ENCODE assay signal across 9 cellular contexts in genomic region chr2:118309201-118310015, GRCh38.
DNase-seq lines count a peak whose midpoint lies in the region; ATAC-seq, FAIRE-seq and TF ChIP-seq lines count a peak whose summit lies in the region.
"Had no signal": no experiment of that assay in that cellular context is flagged by ENCODE, and none has a peak within 500 bp of the region (broad histone marks: within the 10 kb centered on the region; RNA-seq: fewer than 3 reads in every experiment).

No MANE protein-coding gene starts in this region.

- peak overlapping the region; percentile 66 for H3K4me3 ChIP-seq in CD8-positive, alpha-beta T cell (ENCODE audit: low read depth, low read length)
- peak overlapping the region; percentile 50; the same call in 1 of the 2 replicates for H3K4me3 ChIP-seq in PC-9
- peak overlapping the region; percentile 62 for H3K4me3 ChIP-seq in epithelial cell of proximal tubule (ENCODE audit: low read depth, low read length)
- H3K4me3 ChIP-seq in pancreas, result peak overlapping the region; percentile 36 to 52 (median 42)

- H3K9me3 ChIP-seq in CD8-positive, alpha-beta T cell (ENCODE audit: low read length), result no peaks in the 10 kb centered on the region
- H3K9me3 ChIP-seq in PC-9 (ENCODE audit: insufficient read depth, low read depth) (no peaks in the 10 kb centered on the region), pancreas (no peaks in the 10 kb centered on the region)

- peaks cover 8% of the 10 kb centered on the region for H3K4me1 ChIP-seq in CD8-positive, alpha-beta T cell (ENCODE audit: insufficient read depth, low read length)
- no peaks in the 10 kb centered on the region for H3K4me1 ChIP-seq in PC-9 (replicated peaks; ENCODE audit: insufficient read depth)
- H3K4me1 ChIP-seq in pancreas, result no peaks in the 10 kb centered on the region

- no peak for ATAC-seq in CD8-positive, alpha-beta T cell
- ATAC-seq in pancreas, result peak in 2 of 4 donors; percentile 24 to 25
- ATAC-seq in HG03039 (IDR thresholded peaks at IDR 0.05; ENCODE audit: unreplicated experiment), result no peak
- no peak for ATAC-seq in GM19455 (IDR thresholded peaks at IDR 0.05; ENCODE audit: unreplicated experiment)

- peak overlapping the region; percentile 88 for H3K4me3 Mint-ChIP-seq in CD8-positive, alpha-beta T cell

- WGBS in pancreas, 2 donors, result 63 to 64% methylated on average over 23 of the region's 23 CpGs

- H3K36me3 ChIP-seq in CD8-positive, alpha-beta T cell (ENCODE audit: insufficient read depth, low read length), result no peaks in the 10 kb centered on the region
- H3K36me3 ChIP-seq in PC-9 (ENCODE audit: low read depth) (no peaks in the 10 kb centered on the region), pancreas (no peaks in the 10 kb centered on the region)

- no peaks in the 10 kb centered on the region for H4K20me1 ChIP-seq in PC-9 (ENCODE audit: insufficient read depth)

- H3K4me2 ChIP-seq in PC-9, result peak overlapping the region; percentile 45

- peaks cover 2% of the 10 kb centered on the region for H3K36me3 Mint-ChIP-seq in CD8-positive, alpha-beta T cell

- no peak for DNase-seq in CD8-positive, alpha-beta T cell
- DNase-seq in PC-9, result no peak
- no peak for DNase-seq in epithelial cell of proximal tubule (ENCODE audit: low read depth)
- DNase-seq in pancreas, result no peak
- no peak for DNase-seq in NCI-H69 (lab: John Stamatoyannopoulos, UW)
- no peak for DNase-seq in NOMO-1 treated with dmso at 0.1 percent for 144 hours (lab: John Stamatoyannopoulos, UW; ENCODE audit: unreplicated experiment)
- DNase-seq: MV-4-11 had no signal

- peak overlapping the region; percentile 75 for H2AFZ ChIP-seq in PC-9

- H3K27ac Mint-ChIP-seq in CD8-positive, alpha-beta T cell, result peak overlapping the region; percentile 97

- intact Hi-C loops in CD8-positive, alpha-beta T cell (cut with DNase I, micrococcal nuclease), result loop anchor here (1.0 to 10.0 kb wide), 8 partner anchors 87 to 1373 kb away; partner anchors contain the start of genes C2orf76 (in 1 of the 2), CCDC93 (in 1 of the 2) and DBI (in 1 of the 2)
- intact Hi-C loops in PC-9 (cut with micrococcal nuclease; ENCODE audit: unreplicated experiment), result no loop called here
- intact Hi-C loops in pancreas (cut with DNase I), result no loop called here

- H3K9me3 Mint-ChIP-seq in CD8-positive, alpha-beta T cell, result no peaks in the 10 kb centered on the region

- CTCF ChIA-PET in CD8-positive, alpha-beta T cell (lab: Charles Lee), result no interaction called here
- CTCF ChIA-PET in PC-9 (lab: Charles Lee), result no interaction called here

- FAIRE-seq in pancreas (lab: Jason Lieb, UNC), result no peak

- H3K9me2 ChIP-seq in PC-9 (ENCODE audit: insufficient read depth), result no peaks in the 10 kb centered on the region

- H3K27ac ChIP-seq in CD8-positive, alpha-beta T cell (ENCODE audit: low read depth, low read length), result peak overlapping the region; percentile 88
- H3K27ac ChIP-seq in PC-9 (no peak overlapping the region), pancreas (no peak overlapping the region)

- no peaks in the 10 kb centered on the region for H3K79me2 ChIP-seq in PC-9 (ENCODE audit: low read depth)

- H3K27me3 Mint-ChIP-seq in CD8-positive, alpha-beta T cell (ENCODE audit: low read depth), result peaks cover 4% of the 10 kb centered on the region

- H3K27me3 ChIP-seq in CD8-positive, alpha-beta T cell (ENCODE audit: insufficient read depth, low read length), result no peaks in the 10 kb centered on the region
- no peaks in the 10 kb centered on the region for H3K27me3 ChIP-seq in PC-9 (ENCODE audit: insufficient read depth, low read depth)
- H3K27me3 ChIP-seq in pancreas, result peaks cover 0 to 4% (median 0%) of the 10 kb centered on the region in 4 donors

- POLR2A ChIA-PET in CD8-positive, alpha-beta T cell (lab: Charles Lee), result no interaction called here
- POLR2A ChIA-PET in PC-9 (lab: Charles Lee; ENCODE audit: unreplicated experiment), result no interaction called here

- no TSS peak for BruUV-seq in PC-9 (replicated peaks; lab: Mats Ljungman, UMichigan)

- H3K4me1 Mint-ChIP-seq in CD8-positive, alpha-beta T cell (ENCODE audit: low read depth), result peaks cover 5% of the 10 kb centered on the region

- no peaks in the 10 kb centered on the region; the same call in 1 of the 2 replicates for H3F3A ChIP-seq in PC-9 (ENCODE audit: insufficient read depth, low read depth)

- no peak for TF ChIP-seq CTCF in CD8-positive, alpha-beta T cell (IDR thresholded peaks at IDR 0.05)
- no peak for TF ChIP-seq CTCF in PC-9 (conservative IDR thresholded peaks at IDR 0.05)
- no peak for TF ChIP-seq CTCF in epithelial cell of proximal tubule (conservative IDR thresholded peaks at IDR 0.05; ENCODE audit: low read depth, low read length)
- TF ChIP-seq CTCF in pancreas (IDR thresholded peaks at IDR 0.05), result no peak

Comparison
In these comparisons a context has a peak if more than half of its experiments do, and no peak if none do; other contexts are left out.
1. intact Hi-C loops: an anchor here in CD8-positive, alpha-beta T cell (1.0 to 10.0 kb wide); none called in PC-9 and pancreas.